Comparison of ENCODE assay signal across 8 cellular contexts in the genomic region with DNA sequence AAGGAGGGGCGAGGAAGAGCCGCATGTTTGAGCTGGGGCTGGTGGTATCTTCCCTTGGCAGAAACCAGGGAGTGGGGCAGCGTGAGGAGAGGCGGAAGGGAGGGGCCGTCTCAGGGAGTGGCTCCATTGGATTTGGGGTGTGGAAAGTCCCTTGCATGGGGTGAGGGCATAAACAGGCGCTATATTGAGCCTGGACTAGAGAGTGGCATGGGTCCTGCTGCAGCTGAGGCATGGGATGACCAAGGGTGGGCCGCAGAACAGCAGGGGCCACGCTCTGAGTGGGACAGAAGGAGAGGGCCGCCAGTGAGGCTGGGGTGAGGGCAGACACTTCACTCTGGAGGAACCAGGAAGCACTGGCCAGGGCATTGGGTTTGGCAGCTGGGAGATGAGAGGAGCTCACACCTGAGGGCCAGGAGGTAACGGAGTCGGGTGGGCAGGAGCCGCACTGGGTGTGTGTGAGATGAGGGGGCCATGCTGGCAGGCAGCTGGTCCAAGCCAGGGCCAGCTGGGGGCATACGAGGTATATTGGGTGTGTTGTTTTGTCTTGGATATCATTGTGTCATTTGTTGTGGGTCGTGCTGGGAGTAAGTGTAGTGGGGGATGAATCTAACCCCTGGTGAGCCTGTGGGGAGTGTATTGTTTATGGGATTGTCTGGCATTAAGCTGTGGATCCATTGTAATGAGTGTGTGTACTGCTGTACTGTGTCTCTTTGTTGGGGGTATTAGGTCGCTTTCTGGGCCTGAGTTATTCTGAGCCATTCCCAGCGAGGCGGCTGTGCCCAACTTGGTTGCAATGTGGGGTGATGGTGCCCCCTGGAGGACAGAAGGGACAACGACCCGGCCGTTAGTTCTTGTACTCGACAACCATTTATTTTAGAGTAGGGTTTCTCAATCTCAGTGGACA. TPM values are rescaled to one million over a fixed set of nuclear protein-coding genes. Genes with fewer than 3 reads are reported as not detected.
DNase-seq lines count a peak whose midpoint lies in the region; ATAC-seq and TF ChIP-seq lines count a peak whose summit lies in the region.
"Not testable (repeated sequence)": the region's sequence is repeated elsewhere in the genome, so short reads cannot be mapped to it uniquely, and the experiment has no call there.

No MANE protein-coding gene starts in this region.

- DNase-seq in CD8-positive, alpha-beta T cell = peak; percentile 29 to 71 (median 55)
- DNase-seq in HK-2 (ENCODE audit: unreplicated experiment) = peak; percentile 76
- peak; percentile 16 to 56 for DNase-seq in NCI-H524 (lab: John Stamatoyannopoulos, UW)
- peak; percentile 31 for DNase-seq in activated B cell treated with CpG ODN at 0.5 μM for 24 hours
- DNase-seq in anterior cingulate cortex (lab: John Stamatoyannopoulos, UW) = peak in 55 of 58 donors; percentile 30 to 90 (median 71)
- peak; percentile 82 for DNase-seq in glutamatergic neuron
- DNase-seq in stimulated activated CD8-positive, alpha-beta memory T cell treated with anti-CD3 and anti-CD28 coated beads, Interleukin-7, amount 100 ng/mL, for 1 hour (ENCODE audit: low read depth in 2 of 2) = peak; percentile 19 to 45

- POLR2A ChIA-PET in CD8-positive, alpha-beta T cell (lab: Charles Lee) = not testable (repeated sequence)
- POLR2A ChIA-PET in activated B cell treated with CpG ODN at 0.5 μM for 24 hours (lab: Charles Lee) = interaction anchor here (1.2 kb wide), 1 partner anchor 178 kb away, joined by 3 read pairs; no protein-coding TSS in a partner anchor

- H3K36me3 Mint-ChIP-seq in CD8-positive, alpha-beta T cell; activated B cell treated with CpG ODN at 0.5 μM for 24 hours (ENCODE audit: low read depth); glutamatergic neuron (ENCODE audit: unreplicated experiment): not testable (repeated sequence)

- not testable (repeated sequence) for H3K36me3 ChIP-seq in CD8-positive, alpha-beta T cell (ENCODE audit: insufficient read depth, low read length); neutrophil

- not testable (repeated sequence) for H3K4me3 ChIP-seq in CD8-positive, alpha-beta T cell (ENCODE audit: low read depth, low read length); neutrophil (ENCODE audit: low read depth in 1 of 2, low read length in 1 of 2)

- not testable (repeated sequence) for H3K27me3 ChIP-seq in CD8-positive, alpha-beta T cell (ENCODE audit: insufficient read depth, low read length); neutrophil

- H3K9me3 Mint-ChIP-seq in CD8-positive, alpha-beta T cell; activated B cell treated with CpG ODN at 0.5 μM for 24 hours; glutamatergic neuron (ENCODE audit: unreplicated experiment): not testable (repeated sequence)

- H3K9me3 ChIP-seq in CD8-positive, alpha-beta T cell (ENCODE audit: low read length); neutrophil: not testable (repeated sequence)

- peak; percentile 71 for ATAC-seq in CD8-positive, alpha-beta T cell
- ATAC-seq in activated B cell treated with CpG ODN at 0.5 μM for 24 hours (ENCODE audit: low read depth) = peak; percentile 51

- H3K4me1 Mint-ChIP-seq in CD8-positive, alpha-beta T cell (ENCODE audit: low read depth) = not testable (repeated sequence)
- peaks cover 15% of the 10 kb centered on the region for H3K4me1 Mint-ChIP-seq in activated B cell treated with CpG ODN at 0.5 μM for 24 hours
- H3K4me1 Mint-ChIP-seq in glutamatergic neuron (ENCODE audit: low read depth, unreplicated experiment) = peaks cover 14% of the 10 kb centered on the region

- H3K27ac Mint-ChIP-seq in CD8-positive, alpha-beta T cell = not testable (repeated sequence)
- peak overlapping the region; percentile 74 for H3K27ac Mint-ChIP-seq in activated B cell treated with CpG ODN at 0.5 μM for 24 hours
- peak overlapping the region; percentile 46 for H3K27ac Mint-ChIP-seq in glutamatergic neuron (ENCODE audit: unreplicated experiment)

- peak; percentile 64 for TF ChIP-seq CTCF in CD8-positive, alpha-beta T cell (IDR thresholded peaks at IDR 0.05)
- not testable (repeated sequence) for TF ChIP-seq CTCF in activated B cell treated with CpG ODN at 0.5 μM for 24 hours (IDR thresholded peaks at IDR 0.05)
- peak; percentile 81 for TF ChIP-seq CTCF in glutamatergic neuron (IDR thresholded peaks at IDR 0.05; ENCODE audit: partially characterized antibody, unreplicated experiment)
- peak; percentile 51 for TF ChIP-seq CTCF in neutrophil (IDR thresholded peaks at IDR 0.05)

- H3K27ac ChIP-seq in CD8-positive, alpha-beta T cell (ENCODE audit: low read depth, low read length); neutrophil: not testable (repeated sequence)

- CTCF ChIA-PET in CD8-positive, alpha-beta T cell (lab: Charles Lee) = not testable (repeated sequence)
- CTCF ChIA-PET in activated B cell treated with CpG ODN at 0.5 μM for 24 hours (lab: Charles Lee) = interaction anchor here (2.5 kb wide), 1 partner anchor 61 kb away, joined by 7 read pairs; no protein-coding TSS in a partner anchor

- intact Hi-C loops in CD8-positive, alpha-beta T cell (cut with DNase I, micrococcal nuclease) = loop anchor here (1.0 to 5.0 kb wide), 4 partner anchors 40 to 137 kb away; no protein-coding TSS in a partner anchor
- intact Hi-C loops in activated B cell treated with CpG ODN at 0.5 μM for 24 hours (cut with micrococcal nuclease) = loop anchor here (1.0 kb wide), 3 partner anchors 40 to 135 kb away; no protein-coding TSS in a partner anchor

- not testable (repeated sequence) for H3K4me1 ChIP-seq in CD8-positive, alpha-beta T cell (ENCODE audit: insufficient read depth, low read length); neutrophil (ENCODE audit: control insufficient read depth in 1 of 2, insufficient read depth in 1 of 2, low read depth in 1 of 2, low read length in 1 of 2)

- H3K4me3 Mint-ChIP-seq in CD8-positive, alpha-beta T cell; glutamatergic neuron (ENCODE audit: unreplicated experiment): not testable (repeated sequence)
- H3K4me3 Mint-ChIP-seq in activated B cell treated with CpG ODN at 0.5 μM for 24 hours = peak overlapping the region; percentile 73

- not testable (repeated sequence) for H3K27me3 Mint-ChIP-seq in CD8-positive, alpha-beta T cell (ENCODE audit: low read depth); activated B cell treated with CpG ODN at 0.5 μM for 24 hours
- H3K27me3 Mint-ChIP-seq in glutamatergic neuron (ENCODE audit: unreplicated experiment) = peaks cover 11% of the 10 kb centered on the region

RNA-seq across cellular contexts. Expression of a gene that starts 56.2 kb away (rescaled TPM):
- total RNA-seq in CD8-positive, alpha-beta T cell = under 1 TPM; 0.30 to 0.33 TPM
- total RNA-seq in activated B cell treated with CpG ODN at 0.5 μM for 24 hours (0.51 and 1.3 TPM in 2 replicates), glutamatergic neuron (ENCODE audit: unreplicated experiment) (23.6 TPM)

Comparison
In these comparisons a context has a peak if more than half of its experiments do, and no peak if none do; other contexts are left out.
1. DNase-seq: peak in every context shown above with its lines; median percentile 82 in glutamatergic neuron; 76 in HK-2; 71 in anterior cingulate cortex; 55 in CD8-positive, alpha-beta T cell; 36 in NCI-H524; 32 in stimulated activated CD8-positive, alpha-beta memory T cell treated with anti-CD3 and anti-CD28 coated beads, Interleukin-7, amount 100 ng/mL, for 1 hour; 31 in activated B cell treated with CpG ODN at 0.5 μM for 24 hours.
2. RNA of a gene that starts 56.2 kb away (total RNA-seq): 23.6 TPM in glutamatergic neuron (single experiment); 0.51 to 1.3 TPM in activated B cell treated with CpG ODN at 0.5 μM for 24 hours and 0.30 to 0.33 TPM in CD8-positive, alpha-beta T cell; every median in the first group is over 10 times any median in the second.